ENCODE assay signal across 8 cellular contexts in genomic region chr19:17305517-17306284, GRCh38. TPM values are rescaled to one million over a fixed set of nuclear protein-coding genes. Genes with fewer than 3 reads are reported as not detected.
DNase-seq lines count a peak whose midpoint lies in the region; ATAC-seq and TF ChIP-seq lines count a peak whose summit lies in the region.

Gene MRPL34 (plus strand): TSS chr19:17305872. CDS start chr19:17305893, 21 bp downstream.

- H3K36me3 ChIP-seq in Panc1 (ENCODE audit: control insufficient read depth, insufficient read depth, low read length) (peaks cover 4% of the 10 kb centered on the region; the same call in 1 of the 2 replicates), muscle layer of duodenum (ENCODE audit: control insufficient read depth in 1 of 2, insufficient read depth in 2 of 2, low read length in 2 of 2) (no peaks in the 10 kb centered on the region)

- H3K4me3 ChIP-seq in Panc1 (ENCODE audit: low read depth in 2 of 2, low read length in 2 of 2): peak within 1 kb of the TSS; percentile 60 to 77
- peak within 1 kb of the TSS; percentile 72 to 92 for H3K4me3 ChIP-seq in muscle layer of duodenum (ENCODE audit: low read depth in 1 of 2, low read length in 2 of 2)

- BruUV-seq in Panc1 (replicated peaks; lab: Mats Ljungman, UMichigan): no TSS peak

- no peaks in the 10 kb centered on the region for H3K27me3 ChIP-seq in Panc1 (ENCODE audit: control insufficient read depth, insufficient read depth, low read length)
- no peaks in the 10 kb centered on the region for H3K27me3 ChIP-seq in muscle layer of duodenum (ENCODE audit: low read depth, low read length)

- H3K4me1 ChIP-seq in Panc1 (ENCODE audit: control insufficient read depth, insufficient read depth, low read length) (peaks cover 34% of the 10 kb centered on the region), muscle layer of duodenum (ENCODE audit: control insufficient read depth in 1 of 2, insufficient read depth in 2 of 2, low read length in 2 of 2) (peaks cover 21 to 49% of the 10 kb centered on the region in 2 donors)

- peak; percentile 98 for DNase-seq in DMS53 treated with DMSO at 0.1 percent for 48 hours (lab: John Stamatoyannopoulos, UW; ENCODE audit: unreplicated experiment)
- DNase-seq in KG1 (lab: John Stamatoyannopoulos, UW): peak; percentile 95
- DNase-seq in Panc1 (ENCODE audit: low read depth, low spot score): peak; percentile 96
- DNase-seq in activated T-cell treated with anti-CD3 and anti-CD28 coated beads, Interleukin-2, amount 50 U/mL, for 48 hours: peak; percentile 95 to 97
- peak; percentile 93 to 96 for DNase-seq in stimulated activated CD8-positive, alpha-beta memory T cell treated with anti-CD3 and anti-CD28 coated beads, Interleukin-7, amount 100 ng/mL, for 48 hours (ENCODE audit: extremely low read depth in 1 of 2, low read depth in 1 of 2)

- TF ChIP-seq CTCF in Panc1 (IDR thresholded peaks at IDR 0.05): peak; percentile 85

- intact Hi-C loops in Panc1 (cut with micrococcal nuclease; ENCODE audit: unreplicated experiment): loop anchor here (10.0 kb wide), 1 partner anchor 1089 kb away; the partner anchor contains the start of gene LRRC25

- no peaks in the 10 kb centered on the region for H3K9me3 ChIP-seq in Panc1 (ENCODE audit: control insufficient read depth, insufficient read depth, low read depth, low read length)
- no peaks in the 10 kb centered on the region for H3K9me3 ChIP-seq in muscle layer of duodenum (ENCODE audit: control insufficient read depth in 1 of 2, low read length in 2 of 2)

- in situ Hi-C loops in Panc1 (cut with HindIII; ENCODE audit: low pct_unique_long_range_greater_than_20kb, low sequenced_read_pairs): no loop called here

- H3K27ac ChIP-seq in Panc1 (ENCODE audit: low read length) (peak within 1 kb of the TSS; percentile 92), muscle layer of duodenum (ENCODE audit: low read length) (peak within 1 kb of the TSS; percentile 88)

- CTCF ChIA-PET in Panc1 (lab: Charles Lee): interaction anchor here (0.6 to 1.0 kb wide), 4 partner anchors 12 to 644 kb away, joined by 3 to 8 read pairs (median 5); no protein-coding TSS in a partner anchor

- ATAC-seq in GM21717 (IDR thresholded peaks at IDR 0.05; ENCODE audit: unreplicated experiment) (peak; percentile 46), Panc1 (peak; percentile 84), esophagus mucosa (peak; percentile 86)

- POLR2A ChIA-PET in Panc1 (lab: Charles Lee): interaction anchor here (0.8 to 1.1 kb wide), 2 partner anchors 13 to 14 kb away, joined by 3 to 4 read pairs; no protein-coding TSS in a partner anchor

RNA-seq across cellular contexts. Expression of gene MRPL34, which starts in this region (rescaled TPM):
- total RNA-seq in Panc1 (2021; ENCODE audit: unreplicated experiment): 87.7 TPM
- polyA plus RNA-seq in Panc1 (2012; ENCODE audit: insufficient read length): 94.2 TPM
- 42.6 TPM for total RNA-seq in esophagus mucosa

Comparison
In these comparisons a context has a peak if more than half of its experiments do, and no peak if none do; other contexts are left out.
1. Peak in every context shown above with its lines: DNase-seq, ATAC-seq, H3K4me3 ChIP-seq and H3K27ac ChIP-seq.